ENCODE assay signal across 12 cellular contexts in the genomic region with DNA sequence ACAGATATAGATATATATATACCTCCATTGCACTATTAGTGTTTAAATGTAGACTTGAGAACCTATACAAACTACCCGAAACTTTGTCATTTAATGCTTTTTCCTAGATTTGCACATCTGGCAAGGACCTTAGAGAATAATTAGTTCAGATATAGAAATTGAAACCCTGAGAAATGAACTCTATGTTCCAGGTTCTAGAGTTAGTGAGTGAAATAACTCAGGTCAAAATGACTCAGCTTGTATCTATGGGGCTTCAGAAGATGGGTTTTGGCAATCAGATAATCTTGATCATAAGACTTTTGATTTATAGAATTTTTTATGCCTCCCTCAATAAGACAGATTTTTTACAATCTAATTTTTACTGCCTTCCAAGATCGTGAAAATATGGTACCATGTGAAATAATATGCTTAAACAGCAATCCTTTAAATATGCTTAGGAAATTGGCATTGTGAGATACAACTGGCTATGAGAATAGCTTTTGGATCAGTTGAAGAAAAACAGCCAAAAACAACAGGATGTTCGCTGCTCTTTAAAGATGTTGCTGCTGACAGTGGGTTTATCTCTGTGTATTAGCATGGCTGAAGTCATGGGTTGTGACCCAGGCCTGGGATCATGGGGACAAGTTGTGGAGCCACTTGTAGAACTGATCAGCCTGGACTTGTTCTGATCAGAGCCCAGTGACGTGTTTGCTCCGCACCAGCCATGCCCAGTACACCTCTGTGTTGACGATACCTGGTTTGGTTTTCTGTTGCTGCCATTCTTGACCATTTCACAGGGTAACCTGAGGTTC.
DNase-seq lines count a peak whose midpoint lies in the region; ATAC-seq and TF ChIP-seq lines count a peak whose summit lies in the region.
"Had no signal": no experiment of that assay in that cellular context is flagged by ENCODE, and none has a peak within 500 bp of the region (broad histone marks: within the 10 kb centered on the region; RNA-seq: fewer than 3 reads in every experiment).

No MANE protein-coding gene starts in this region.

- H4K20me1 ChIP-seq in H9 (ENCODE audit: control insufficient read depth, insufficient read depth, insufficient read length) = no peaks in the 10 kb centered on the region

- H3K4me3 ChIP-seq in GM06990 (replicated peaks; ENCODE audit: low read depth, low read length) (no peak overlapping the region), fibroblast of villous mesenchyme (ENCODE audit: low read depth, low read length) (no peak overlapping the region), psoas muscle (no peak overlapping the region), tibial artery (no peak overlapping the region)

- no peak overlapping the region for H3K4me3 Mint-ChIP-seq in H9
- H3K4me3 Mint-ChIP-seq: activated naive CD8-positive, alpha-beta T cell treated with anti-CD3 and anti-CD28 coated beads, Interleukin-2, amount 10 ng/mL, durations not matched to agents 7 days and 5 days; natural killer cell had no signal

- no peak overlapping the region for H4K91ac ChIP-seq in H9 (ENCODE audit: insufficient read length, low read depth, low read length)

- H3K4me1 ChIP-seq in H9 (ENCODE audit: insufficient read depth, low read length) = no peaks in the 10 kb centered on the region
- peaks cover 38% of the 10 kb centered on the region for H3K4me1 ChIP-seq in psoas muscle
- H3K4me1 ChIP-seq in tibial artery = peaks cover 0 to 18% (median 11%) of the 10 kb centered on the region in 4 donors

- H2BK120ac ChIP-seq in H9 (ENCODE audit: low read depth, low read length, poor library complexity, severe bottlenecking) = no peak overlapping the region

- no peak overlapping the region for H3K4ac ChIP-seq in H9 (ENCODE audit: low read depth, low read length)

- H2BK15ac ChIP-seq in H9 (ENCODE audit: low read depth, low read length) = 0 out of 2 replicates have a peak overlapping the region, but pooled peaks have one; percentile 37

- H4K5ac ChIP-seq in H9 (ENCODE audit: insufficient read length, low read depth, low read length) = no peak overlapping the region

- no peak overlapping the region for H3K23ac ChIP-seq in H9 (ENCODE audit: insufficient read length, low read depth, low read length)

- H3K79me1 ChIP-seq in H9 (ENCODE audit: insufficient read depth, low read depth, low read length, poor library complexity, severe bottlenecking) = no peaks in the 10 kb centered on the region

- H3T11ph ChIP-seq in H9 (ENCODE audit: low read length) = no peak overlapping the region

- H3K79me2 ChIP-seq in H9 (ENCODE audit: insufficient read depth, low read length) = no peaks in the 10 kb centered on the region

- H3K9me3 ChIP-seq in H9 (ENCODE audit: control insufficient read depth, low read depth, low read length) (no peaks in the 10 kb centered on the region), psoas muscle (no peaks in the 10 kb centered on the region), tibial artery (no peaks in the 10 kb centered on the region)

- H3K27me3 Mint-ChIP-seq in H9 (ENCODE audit: low read depth) = no peaks in the 10 kb centered on the region
- H3K27me3 Mint-ChIP-seq: activated naive CD8-positive, alpha-beta T cell treated with anti-CD3 and anti-CD28 coated beads, Interleukin-2, amount 10 ng/mL, durations not matched to agents 7 days and 5 days had no signal

- H3K36me3 Mint-ChIP-seq in H9 (ENCODE audit: insufficient read depth in 1 of 3, low read depth in 3 of 3) = peaks cover 36 to 67% (median 42%) of the 10 kb centered on the region in 3 experiments

- no peak overlapping the region for H3K56ac ChIP-seq in H9 (ENCODE audit: insufficient read length, low read depth, low read length)

- no peaks in the 10 kb centered on the region for H3K4me1 Mint-ChIP-seq in H9

- no CpG with 5 or more reads among the region's 6 CpGs for WGBS in H9 (ENCODE audit: extremely low coverage, insufficient read length, low lambda C conversion rate)
- 67 to 83% (median 79%) methylated on average over 6 of the region's 6 CpGs for WGBS in psoas muscle, 3 donors

- no peak overlapping the region for H3K18ac ChIP-seq in H9 (ENCODE audit: insufficient read length, low read depth, low read length)

- intact Hi-C loops in psoas muscle (cut with DNase I) (no loop called here), tibial artery (cut with DNase I; ENCODE audit: low total_unique reads) (no loop called here)

- TF ChIP-seq CTCF in GM06990 (IDR thresholded peaks at IDR 0.05; ENCODE audit: insufficient read depth, low read length, poor library complexity, severe bottlenecking) = no peak
- no peak for TF ChIP-seq CTCF in H9 (conservative IDR thresholded peaks at IDR 0.05)
- no peak for TF ChIP-seq CTCF in fibroblast of villous mesenchyme (IDR thresholded peaks at IDR 0.05; ENCODE audit: insufficient read depth, low read depth, low read length)
- no peak for TF ChIP-seq CTCF in psoas muscle (IDR thresholded peaks at IDR 0.05)
- no peak for TF ChIP-seq CTCF in tibial artery (IDR thresholded peaks at IDR 0.05)

- no peaks in the 10 kb centered on the region for H3K23me2 ChIP-seq in H9 (ENCODE audit: insufficient read length, low read depth, low read length, poor library complexity, severe bottlenecking)

- ATAC-seq in psoas muscle = peak in 3 of 4 donors; percentile 26 to 50 (median 33)
- no peak for ATAC-seq in HG02973 (IDR thresholded peaks at IDR 0.05; ENCODE audit: unreplicated experiment)
- ATAC-seq in GM19452 (IDR thresholded peaks at IDR 0.05; ENCODE audit: unreplicated experiment) = no peak
- ATAC-seq: natural killer cell had no signal

- no peaks in the 10 kb centered on the region for H3K27me3 ChIP-seq in GM06990 (replicated peaks; ENCODE audit: control insufficient read depth, insufficient read depth, low read length)
- H3K27me3 ChIP-seq in H9 (ENCODE audit: insufficient read depth, low read length) = no peaks in the 10 kb centered on the region
- no peaks in the 10 kb centered on the region for H3K27me3 ChIP-seq in psoas muscle (ENCODE audit: insufficient read depth in 3 of 3, low read length in 2 of 3)
- no peaks in the 10 kb centered on the region for H3K27me3 ChIP-seq in tibial artery

- no peak overlapping the region for H3K14ac ChIP-seq in H9 (ENCODE audit: insufficient read depth, low read length)

- H4K8ac ChIP-seq in H9 (replicated peaks; ENCODE audit: insufficient read length, low read depth, low read length) = no peak overlapping the region

- H3K9ac ChIP-seq in H9 (ENCODE audit: extremely low read depth, insufficient read length, low read length) = no peak overlapping the region

- DNase-seq in GM06990 (ENCODE audit: extremely low read depth, insufficient read length) (peak; percentile 26), H9 (no peak), fibroblast of villous mesenchyme (ENCODE audit: low read depth) (peak; percentile 12), psoas muscle (peak in 1 of 2 donors; percentile 49), tibial artery (no peak), COR-L47 (lab: John Stamatoyannopoulos, UW) (no peak)
- DNase-seq: activated naive CD8-positive, alpha-beta T cell treated with anti-CD3 and anti-CD28 coated beads, Interleukin-2, amount 10 ng/mL, durations not matched to agents 7 days and 5 days; natural killer cell; NCI-H1105 treated with DMSO at 0.1 percent for 48 hours; WERI-Rb-1 had no signal

- H3K36me3 ChIP-seq in GM06990 (ENCODE audit: control insufficient read depth, insufficient read depth, low read length) (no peaks in the 10 kb centered on the region; the same call in 1 of the 2 replicates), psoas muscle (ENCODE audit: insufficient read depth in 1 of 2, low read depth in 1 of 2) (no peaks in the 10 kb centered on the region), tibial artery (no peaks in the 10 kb centered on the region)

- H3K4me2 ChIP-seq in H9 (ENCODE audit: insufficient read depth, insufficient read length, low read length) = no peak overlapping the region

- H2AFZ ChIP-seq in H9 (ENCODE audit: low read length) = no peak overlapping the region

- no peak overlapping the region for H3K27ac ChIP-seq in H9 (ENCODE audit: insufficient read length, low read depth, low read length)
- peak overlapping the region; percentile 71 for H3K27ac ChIP-seq in psoas muscle
- peak overlapping the region in 1 of 2 donors; percentile 15 for H3K27ac ChIP-seq in tibial artery
- H3K27ac ChIP-seq: WERI-Rb-1 had no signal

- no peak overlapping the region for H2BK5ac ChIP-seq in H9 (ENCODE audit: insufficient read length, low read length)

- no peak overlapping the region for H2BK20ac ChIP-seq in H9 (ENCODE audit: low read depth, low read length, poor library complexity, severe bottlenecking)

- peaks cover 12 to 14% of the 10 kb centered on the region in 2 experiments for H3K9me3 Mint-ChIP-seq in H9
- H3K9me3 Mint-ChIP-seq: natural killer cell had no signal

- peak overlapping the region in 1 of 3 experiments; percentile 8; a peak in 1 of 7 replicates for H3K27ac Mint-ChIP-seq in H9
- H3K27ac Mint-ChIP-seq: activated naive CD8-positive, alpha-beta T cell treated with anti-CD3 and anti-CD28 coated beads, Interleukin-2, amount 10 ng/mL, durations not matched to agents 7 days and 5 days; natural killer cell had no signal

- no peak overlapping the region for H2AK5ac ChIP-seq in H9 (ENCODE audit: insufficient read length, low read length)

- H2BK12ac ChIP-seq in H9 (ENCODE audit: insufficient read length, low read depth, low read length) = no peak overlapping the region

Comparison
In these comparisons a context has a peak if more than half of its experiments do, and no peak if none do; other contexts are left out.
1. DNase-seq: peak in GM06990 (single experiment) and fibroblast of villous mesenchyme (single experiment); none in H9 (single experiment), tibial artery (0 of 2) and COR-L47 (single experiment).
2. ATAC-seq: peak in psoas muscle (3 of 4); none in HG02973 (single experiment) and GM19452 (single experiment).